In genomic region chrX:70016513-70016912, GRCh38 we compare ENCODE assay signal across 21 cellular contexts. TPM values are rescaled to one million over a fixed set of nuclear protein-coding genes. Genes with fewer than 3 reads are reported as not detected.
"Had no signal": no experiment of that assay in that cellular context is flagged by ENCODE, and none has a peak within 500 bp of the region (broad histone marks: within the 10 kb centered on the region; RNA-seq: fewer than 3 reads in every experiment).

No MANE protein-coding gene starts in this region.

- H3K27ac Mint-ChIP-seq: brain; dendritic cell treated with granulocyte-macrophage colony-stimulating factor and Interleukin-4, amounts not matched to agents 40 ng/mL and 50 ng/mL, for 4 days; progenitor cell of endocrine pancreas; stimulated activated naive B cell treated with anti-CD40 and anti-IgM and Interleukin-4, amounts not matched to agents 10 μg/mL and 1 μg/mL and 100 μg/mL, for 72 hours had no signal

- H3K4me1 ChIP-seq: spleen had no signal

- ATAC-seq: left colon; sciatic nerve; stimulated activated naive B cell treated with anti-CD40 and anti-IgM and Interleukin-4, amounts not matched to agents 10 μg/mL and 1 μg/mL and 100 μg/mL, for 72 hours had no signal

- H3K9me3 Mint-ChIP-seq: dendritic cell treated with granulocyte-macrophage colony-stimulating factor and Interleukin-4, amounts not matched to agents 40 ng/mL and 50 ng/mL, for 4 days had no signal

- H3K4me3 ChIP-seq: lung, spleen had no signal

- H3K27me3 Mint-ChIP-seq: dendritic cell treated with granulocyte-macrophage colony-stimulating factor and Interleukin-4, amounts not matched to agents 40 ng/mL and 50 ng/mL, for 4 days; progenitor cell of endocrine pancreas had no signal

- H3K27ac ChIP-seq: spleen had no signal

- H3K36me3 ChIP-seq: spleen had no signal

- DNase-seq: activated CD4-positive, CD25-positive, alpha-beta regulatory T cell treated with anti-CD3 and anti-CD28 coated beads, Interleukin-2, amount 50 U/mL, for 72 hours; activated gamma-delta T cell; activated T-cell treated with anti-CD3 and anti-CD28 coated beads, Interleukin-2, amount 50 U/mL, for 1 hour; amygdala; hypothalamus; left colon; midbrain; SIG-M5; spleen; stimulated activated CD4-positive, alpha-beta T cell treated with anti-CD3 and anti-CD28 coated beads, Interleukin-1b, Interleukin-23, amount 100 ng/mL, for 48 hours; stimulated activated naive B cell treated with anti-CD40 and anti-IgM and Interleukin-4, amounts not matched to agents 10 μg/mL and 1 μg/mL and 100 μg/mL, for 72 hours; T-helper 9 cell; trophoblast cell had no signal

- H3K4me3 Mint-ChIP-seq: brain; dendritic cell treated with granulocyte-macrophage colony-stimulating factor and Interleukin-4, amounts not matched to agents 40 ng/mL and 50 ng/mL, for 4 days; stimulated activated naive B cell treated with anti-CD40 and anti-IgM and Interleukin-4, amounts not matched to agents 10 μg/mL and 1 μg/mL and 100 μg/mL, for 72 hours had no signal

- H3K36me3 Mint-ChIP-seq: brain; stimulated activated naive B cell treated with anti-CD40 and anti-IgM and Interleukin-4, amounts not matched to agents 10 μg/mL and 1 μg/mL and 100 μg/mL, for 72 hours had no signal

- H3K4me1 Mint-ChIP-seq: stimulated activated naive B cell treated with anti-CD40 and anti-IgM and Interleukin-4, amounts not matched to agents 10 μg/mL and 1 μg/mL and 100 μg/mL, for 72 hours had no signal

RNA-seq across cellular contexts. Expression of gene AWAT2, which starts 33.2 kb away (rescaled TPM):
- total RNA-seq: activated CD8-positive, alpha-beta memory T cell treated with anti-CD3 and anti-CD28 coated beads for 36 hours; epithelial cell of proximal tubule; glomerular endothelial cell; left colon; lung; progenitor cell of endocrine pancreas; sciatic nerve; spleen had no signal
- polyA plus RNA-seq: spleen had no signal

RNA-seq across cellular contexts. Expression of gene OTUD6A, which starts 45.7 kb away (rescaled TPM):
- total RNA-seq: activated CD8-positive, alpha-beta memory T cell treated with anti-CD3 and anti-CD28 coated beads for 36 hours; epithelial cell of proximal tubule; glomerular endothelial cell; left colon; lung; progenitor cell of endocrine pancreas; sciatic nerve; spleen had no signal
- polyA plus RNA-seq: lung, spleen had no signal
